ENCODE assay signal across 9 cellular contexts in genomic region chr13:43787518-43787891, GRCh38. TPM values are rescaled to one million over a fixed set of nuclear protein-coding genes. Genes with fewer than 3 reads are reported as not detected.
DNase-seq lines count a peak whose midpoint lies in the region; ATAC-seq, FAIRE-seq and TF ChIP-seq lines count a peak whose summit lies in the region.
"Had no signal": no experiment of that assay in that cellular context is flagged by ENCODE, and none has a peak within 500 bp of the region (broad histone marks: within the 10 kb centered on the region; RNA-seq: fewer than 3 reads in every experiment).

No MANE protein-coding gene starts in this region.

- H3K4me2 ChIP-seq in keratinocyte (ENCODE audit: control insufficient read depth, extremely low read depth, insufficient read depth, low read depth, low read length): peak overlapping the region; percentile 96

- no peak for DNase-seq in activated CD4-positive, alpha-beta T cell treated with anti-CD3 and anti-CD28 coated beads for 36 hours
- no peak for DNase-seq in activated CD4-positive, alpha-beta T cell treated with anti-CD3 and anti-CD28 coated beads for 48 hours
- DNase-seq in activated T-helper 2 cell treated with anti-CD3 and anti-CD28 coated beads, Interferon-gamma antibody, Interleukin-2, Interleukin-4, amounts not matched to agents 10 μg/mL and 5 μg/mL and 100 μg/mL, durations not matched to agents 14 hours and 24 hours and 36 hours (ENCODE audit: low spot score): no peak
- DNase-seq in keratinocyte (ENCODE audit: low read depth, low spot score): no peak
- no peak for DNase-seq in GM19239 (ENCODE audit: insufficient read length, low spot score)

- FAIRE-seq in keratinocyte (lab: Jason Lieb, UNC) (no peak), GM19239 (lab: Jason Lieb, UNC) (no peak)
- FAIRE-seq: HTR-8/SVneo had no signal

- no peaks in the 10 kb centered on the region for H3K9me3 ChIP-seq in keratinocyte (ENCODE audit: control insufficient read depth, low read depth, low read length)

- no peaks in the 10 kb centered on the region for H3K79me2 ChIP-seq in keratinocyte (ENCODE audit: control insufficient read depth, insufficient read depth, low read length)

- no peaks in the 10 kb centered on the region for H4K20me1 ChIP-seq in keratinocyte (ENCODE audit: control insufficient read depth, extremely low read depth, insufficient read depth, low read length)

- no peaks in the 10 kb centered on the region for H3K27me3 ChIP-seq in keratinocyte (ENCODE audit: control insufficient read depth, extremely low read depth, insufficient read depth, low read length)

- POLR2A ChIA-PET in activated CD4-positive, alpha-beta T cell treated with anti-CD3 and anti-CD28 coated beads for 36 hours (lab: Charles Lee): no interaction called here

- intact Hi-C loops in activated CD4-positive, alpha-beta T cell treated with anti-CD3 and anti-CD28 coated beads for 36 hours (cut with DNase I, micrococcal nuclease): no loop called here
- intact Hi-C loops in activated T-helper 2 cell treated with anti-CD3 and anti-CD28 coated beads, Interferon-gamma antibody, Interleukin-2, Interleukin-4, amounts not matched to agents 10 μg/mL and 5 μg/mL and 100 μg/mL, durations not matched to agents 14 hours and 24 hours and 36 hours (cut with micrococcal nuclease): no loop called here

- no peaks in the 10 kb centered on the region for H3K36me3 ChIP-seq in keratinocyte (ENCODE audit: control insufficient read depth in 2 of 2, extremely low read depth in 1 of 2, insufficient read depth in 2 of 2, low read length in 2 of 2)

- peak overlapping the region; percentile 67 for H3K4me3 Mint-ChIP-seq in activated CD4-positive, alpha-beta T cell treated with anti-CD3 and anti-CD28 coated beads for 36 hours
- H3K4me3 Mint-ChIP-seq in activated T-helper 2 cell treated with anti-CD3 and anti-CD28 coated beads, Interferon-gamma antibody, Interleukin-2, Interleukin-4, amounts not matched to agents 10 μg/mL and 5 μg/mL and 100 μg/mL, durations not matched to agents 14 hours and 24 hours and 36 hours (ENCODE audit: low read depth): peak overlapping the region; percentile 39

- H3K27ac Mint-ChIP-seq in activated CD4-positive, alpha-beta T cell treated with anti-CD3 and anti-CD28 coated beads for 36 hours: no peak overlapping the region
- no peak overlapping the region for H3K27ac Mint-ChIP-seq in activated T-helper 2 cell treated with anti-CD3 and anti-CD28 coated beads, Interferon-gamma antibody, Interleukin-2, Interleukin-4, amounts not matched to agents 10 μg/mL and 5 μg/mL and 100 μg/mL, durations not matched to agents 14 hours and 24 hours and 36 hours

- peaks cover 46% of the 10 kb centered on the region for H3K27me3 Mint-ChIP-seq in activated CD4-positive, alpha-beta T cell treated with anti-CD3 and anti-CD28 coated beads for 36 hours
- H3K27me3 Mint-ChIP-seq in activated T-helper 2 cell treated with anti-CD3 and anti-CD28 coated beads, Interferon-gamma antibody, Interleukin-2, Interleukin-4, amounts not matched to agents 10 μg/mL and 5 μg/mL and 100 μg/mL, durations not matched to agents 14 hours and 24 hours and 36 hours (ENCODE audit: low read depth): peaks cover 53% of the 10 kb centered on the region

- no peaks in the 10 kb centered on the region for H3K9me3 Mint-ChIP-seq in activated CD4-positive, alpha-beta T cell treated with anti-CD3 and anti-CD28 coated beads for 36 hours (ENCODE audit: low read depth)
- H3K9me3 Mint-ChIP-seq in activated T-helper 2 cell treated with anti-CD3 and anti-CD28 coated beads, Interferon-gamma antibody, Interleukin-2, Interleukin-4, amounts not matched to agents 10 μg/mL and 5 μg/mL and 100 μg/mL, durations not matched to agents 14 hours and 24 hours and 36 hours: no peaks in the 10 kb centered on the region

- peak overlapping the region; percentile 91 for H2AFZ ChIP-seq in keratinocyte (ENCODE audit: control insufficient read depth, low read length)

- CTCF ChIA-PET in activated CD4-positive, alpha-beta T cell treated with anti-CD3 and anti-CD28 coated beads for 36 hours (lab: Charles Lee): interaction anchor here (1.0 kb wide), 1 partner anchor 9 kb away, joined by 3 read pairs; no protein-coding TSS in a partner anchor

- H3K4me1 ChIP-seq in keratinocyte (ENCODE audit: control insufficient read depth, extremely low read depth, insufficient read depth, low read length): peaks cover 20% of the 10 kb centered on the region

- TF ChIP-seq CTCF in keratinocyte (optimal IDR thresholded peaks at IDR 0.05 in 1 of 3, IDR thresholded peaks at IDR 0.05 in 1 of 3, conservative IDR thresholded peaks at IDR 0.05 in 1 of 3; ENCODE audit: extremely low read depth in 1 of 3, insufficient read depth in 2 of 3, low read length in 3 of 3): no peak

- H3K9me1 ChIP-seq in keratinocyte (ENCODE audit: control insufficient read depth, extremely low read depth, insufficient read depth, low read length): no peaks in the 10 kb centered on the region

- H3K27ac ChIP-seq in keratinocyte (ENCODE audit: control insufficient read depth, insufficient read depth, low read length) (peak overlapping the region; percentile 8), temporal lobe (ENCODE audit: low read depth, low read length) (peak overlapping the region; percentile 78)

- dilution Hi-C loops in keratinocyte (cut with MboI; ENCODE audit: extremely low pct_ligation_motif_present, low sequenced_read_pairs): no loop called here

- H3K9ac ChIP-seq in keratinocyte (ENCODE audit: control insufficient read depth, extremely low read depth, insufficient read depth, low read length): peak overlapping the region; percentile 76

- H3K36me3 Mint-ChIP-seq in activated CD4-positive, alpha-beta T cell treated with anti-CD3 and anti-CD28 coated beads for 36 hours (ENCODE audit: low read depth): no peaks in the 10 kb centered on the region
- no peaks in the 10 kb centered on the region for H3K36me3 Mint-ChIP-seq in activated T-helper 2 cell treated with anti-CD3 and anti-CD28 coated beads, Interferon-gamma antibody, Interleukin-2, Interleukin-4, amounts not matched to agents 10 μg/mL and 5 μg/mL and 100 μg/mL, durations not matched to agents 14 hours and 24 hours and 36 hours (ENCODE audit: low read depth)

- peaks cover 9% of the 10 kb centered on the region for H3K4me1 Mint-ChIP-seq in activated CD4-positive, alpha-beta T cell treated with anti-CD3 and anti-CD28 coated beads for 36 hours
- H3K4me1 Mint-ChIP-seq in activated T-helper 2 cell treated with anti-CD3 and anti-CD28 coated beads, Interferon-gamma antibody, Interleukin-2, Interleukin-4, amounts not matched to agents 10 μg/mL and 5 μg/mL and 100 μg/mL, durations not matched to agents 14 hours and 24 hours and 36 hours (ENCODE audit: low read depth): peaks cover 2% of the 10 kb centered on the region

- no peak for ATAC-seq in activated CD4-positive, alpha-beta T cell treated with anti-CD3 and anti-CD28 coated beads for 36 hours
- no peak for ATAC-seq in GM21381 (IDR thresholded peaks at IDR 0.05; ENCODE audit: unreplicated experiment)
- no peak for ATAC-seq in GM18873 (IDR thresholded peaks at IDR 0.05; ENCODE audit: low FRiP score, unreplicated experiment)

- H3K4me3 ChIP-seq in keratinocyte (ENCODE audit: control insufficient read depth in 2 of 3, extremely low read depth in 1 of 3, insufficient read depth in 2 of 3, low read depth in 1 of 3, low read length in 3 of 3): peak overlapping the region; percentile 63 to 80 (median 74)

RNA-seq across cellular contexts. Expression of gene ENOX1, which starts 0.7 kb away (rescaled TPM):
- under 1 TPM; 0.28 to 0.48 TPM for total RNA-seq in activated CD4-positive, alpha-beta T cell treated with anti-CD3 and anti-CD28 coated beads for 36 hours
- 0.18 TPM in 1 of 2 replicates, not detected in the other for total RNA-seq in activated T-helper 2 cell treated with anti-CD3 and anti-CD28 coated beads, Interferon-gamma antibody, Interleukin-2, Interleukin-4, amounts not matched to agents 10 μg/mL and 5 μg/mL and 100 μg/mL, durations not matched to agents 14 hours and 24 hours and 36 hours
- 1.0 to 1.1 TPM (median 1.0 TPM) in 3 replicates for polyA plus RNA-seq in keratinocyte
- polyA plus RNA-seq in keratinocyte (2011; ENCODE audit: low read depth): 0.72 TPM
- polyA plus RNA-seq in keratinocyte (2011; cell fraction: cytosol; rRNA removed): 1.2 TPM in 2 replicates
- polyA plus RNA-seq in keratinocyte (2011; cell fraction: nucleus; rRNA removed): 1.1 and 1.7 TPM in 2 replicates
- 0.44 and 0.56 TPM in 2 replicates for polyA plus RNA-seq in keratinocyte (2012; ENCODE audit: low replicate concordance)
- polyA minus RNA-seq in keratinocyte: 0.95 to 1.2 TPM (median 1.1 TPM) in 3 replicates
- polyA minus RNA-seq in keratinocyte (2011; cell fraction: cytosol; rRNA and poly(A)+ RNA removed): 0.58 TPM
- polyA minus RNA-seq in keratinocyte (2011; cell fraction: nucleus; rRNA and poly(A)+ RNA removed): 1.3 and 1.6 TPM in 2 replicates
- 29.7 TPM for total RNA-seq in temporal lobe

Comparison
In these comparisons a context has a peak if more than half of its experiments do, and no peak if none do; other contexts are left out.
1. RNA of gene ENOX1, which starts 0.7 kb away (total RNA-seq): 29.7 TPM in temporal lobe (single experiment); 0.28 to 0.48 TPM in activated CD4-positive, alpha-beta T cell treated with anti-CD3 and anti-CD28 coated beads for 36 hours and 0.18 TPM in activated T-helper 2 cell treated with anti-CD3 and anti-CD28 coated beads, Interferon-gamma antibody, Interleukin-2, Interleukin-4, amounts not matched to agents 10 μg/mL and 5 μg/mL and 100 μg/mL, durations not matched to agents 14 hours and 24 hours and 36 hours; every median in the first group is over 10 times any median in the second.